In the genomic region with DNA sequence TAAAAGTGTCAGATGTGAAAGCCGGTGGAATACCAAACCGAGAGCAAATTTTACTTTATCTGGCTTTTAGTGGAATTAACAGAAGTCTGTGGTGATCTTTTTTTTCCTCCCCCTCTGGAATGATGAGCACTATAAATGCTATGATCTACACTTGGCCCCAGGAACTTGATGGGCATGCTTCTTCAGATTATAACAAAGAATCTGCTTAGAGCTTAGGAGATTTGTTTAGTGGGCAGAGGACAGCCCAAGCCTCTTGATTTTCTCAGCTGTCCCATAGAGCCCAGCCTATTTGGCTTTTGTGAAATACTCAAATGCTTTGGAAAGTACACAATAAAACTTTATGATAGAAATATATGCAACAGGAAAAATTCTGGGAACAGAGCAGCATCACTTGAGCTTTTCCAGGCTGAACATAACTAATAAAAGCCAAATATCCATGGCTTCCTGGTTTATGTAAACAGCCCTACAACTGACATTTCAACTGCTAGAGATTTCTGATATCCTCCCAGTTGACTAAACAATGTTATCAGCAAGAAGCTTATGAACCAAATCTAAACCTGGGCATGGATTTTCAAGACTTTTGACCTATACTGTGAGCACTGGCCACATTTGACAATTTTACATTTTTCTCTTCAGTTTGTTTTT, we compare ENCODE assay signal across 18 cellular contexts.
DNase-seq lines count a peak whose midpoint lies in the region; ATAC-seq and TF ChIP-seq lines count a peak whose summit lies in the region.
"Had no signal": no experiment of that assay in that cellular context is flagged by ENCODE, and none has a peak within 500 bp of the region (broad histone marks: within the 10 kb centered on the region; RNA-seq: fewer than 3 reads in every experiment).

No MANE protein-coding gene starts in this region.

- H3K27ac Mint-ChIP-seq in memory B cell = peak overlapping the region; percentile 85

- H4K20me1 ChIP-seq in MM.1S (ENCODE audit: insufficient read depth, low read length) (no peaks in the 10 kb centered on the region), SK-N-SH (ENCODE audit: insufficient read depth) (no peaks in the 10 kb centered on the region)

- peak; percentile 23 for DNase-seq in HuH-7.5 (ENCODE audit: low spot score)
- no peak for DNase-seq in colonic mucosa
- DNase-seq in memory B cell (ENCODE audit: low spot score in 2 of 2) = no peak
- no peak for DNase-seq in spleen
- DNase-seq in substantia nigra (lab: John Stamatoyannopoulos, UW) = no peak
- no peak for DNase-seq in breast epithelium (ENCODE audit: low spot score in 2 of 2)
- no peak for DNase-seq in MM.1S
- DNase-seq in SK-N-SH = no peak
- DNase-seq: AML-193; CD8-positive, alpha-beta memory T cell; DND-41; GF-D8; HCEC 1CT; NCI-H1105; NCI-H1694 treated with DMSO at 0.1 percent for 48 hours; NCI-H446 treated with DMSO at 0.1 percent for 48 hours; NCI-H748 treated with DMSO at 0.1 percent for 48 hours; PC-9 had no signal

- H3K4me3 ChIP-seq in colonic mucosa = no peak overlapping the region
- H3K4me3 ChIP-seq in spleen = no peak overlapping the region
- H3K4me3 ChIP-seq in breast epithelium = no peak overlapping the region
- H3K4me3 ChIP-seq in MM.1S (ENCODE audit: low read length) = no peak overlapping the region
- H3K4me3 ChIP-seq in SK-N-SH (ENCODE audit: low read depth in 2 of 2, low read length in 1 of 2) = no peak overlapping the region
- H3K4me3 ChIP-seq: PC-9 had no signal

- no peaks in the 10 kb centered on the region for H3K27me3 Mint-ChIP-seq in memory B cell
- H3K27me3 Mint-ChIP-seq: CD8-positive, alpha-beta memory T cell had no signal

- H3K9me3 ChIP-seq in colonic mucosa (no peaks in the 10 kb centered on the region), spleen (no peaks in the 10 kb centered on the region), breast epithelium (no peaks in the 10 kb centered on the region), MM.1S (replicated peaks; ENCODE audit: insufficient read depth, low read length) (no peaks in the 10 kb centered on the region), SK-N-SH (no peaks in the 10 kb centered on the region)

- H3F3A ChIP-seq in MM.1S (ENCODE audit: insufficient read depth, low read length) (peaks cover 6% of the 10 kb centered on the region; the same call in 1 of the 2 replicates), SK-N-SH (replicated peaks; ENCODE audit: insufficient read depth) (no peaks in the 10 kb centered on the region)

- no peaks in the 10 kb centered on the region for H3K4me1 ChIP-seq in colonic mucosa
- H3K4me1 ChIP-seq in spleen = peaks cover 0 to 32% (median 10%) of the 10 kb centered on the region in 6 donors
- no peaks in the 10 kb centered on the region for H3K4me1 ChIP-seq in breast epithelium
- H3K4me1 ChIP-seq in MM.1S (ENCODE audit: low read length) = no peaks in the 10 kb centered on the region
- H3K4me1 ChIP-seq in SK-N-SH (ENCODE audit: control insufficient read depth in 1 of 2, insufficient read depth in 2 of 2, low read depth in 1 of 2, low read length in 1 of 2) = no peaks in the 10 kb centered on the region; a peak in 2 of 4 replicates

- H3K27me3 ChIP-seq in colonic mucosa (no peaks in the 10 kb centered on the region), spleen (replicated peaks in 1 of 7) (no peaks in the 10 kb centered on the region), breast epithelium (no peaks in the 10 kb centered on the region), MM.1S (replicated peaks; ENCODE audit: insufficient read depth, low read length) (no peaks in the 10 kb centered on the region), SK-N-SH (ENCODE audit: insufficient read depth) (no peaks in the 10 kb centered on the region)

- WGBS in spleen, 5 donors = 95 to 98% (median 97%) methylated on average over 2 of the region's 2 CpGs
- 73% methylated on average over 2 of the region's 2 CpGs for WGBS in SK-N-SH (ENCODE audit: low lambda C conversion rate)

- H3K9me3 Mint-ChIP-seq in memory B cell = peaks cover 6% of the 10 kb centered on the region
- H3K9me3 Mint-ChIP-seq: CD8-positive, alpha-beta memory T cell had no signal

- H3K4me1 Mint-ChIP-seq in memory B cell = peaks cover 42% of the 10 kb centered on the region

- H3K36me3 ChIP-seq in colonic mucosa (no peaks in the 10 kb centered on the region), spleen (peaks cover 0 to 100% (median 49%) of the 10 kb centered on the region in 6 donors), breast epithelium (no peaks in the 10 kb centered on the region), MM.1S (replicated peaks; ENCODE audit: insufficient read depth, low read length) (peaks cover 41% of the 10 kb centered on the region), SK-N-SH (replicated peaks in 1 of 2; ENCODE audit: control insufficient read depth in 1 of 2, insufficient read depth in 2 of 2, low read length in 1 of 2) (no peaks in the 10 kb centered on the region)

- TF ChIP-seq POLR2A in spleen (IDR thresholded peaks at IDR 0.05) = no peak
- TF ChIP-seq POLR2A in breast epithelium (IDR thresholded peaks at IDR 0.05) = no peak

- no peaks in the 10 kb centered on the region for H3K9me2 ChIP-seq in MM.1S (replicated peaks; ENCODE audit: insufficient read depth, low read length)
- no peaks in the 10 kb centered on the region for H3K9me2 ChIP-seq in SK-N-SH

- H2AFZ ChIP-seq in MM.1S (ENCODE audit: low read length) (no peak overlapping the region), SK-N-SH (ENCODE audit: low read depth) (no peak overlapping the region)
- H2AFZ ChIP-seq: PC-9 had no signal

- no peak for TF ChIP-seq CTCF in colonic mucosa (IDR thresholded peaks at IDR 0.05)
- no peak for TF ChIP-seq CTCF in spleen (IDR thresholded peaks at IDR 0.05 in 8 of 11, conservative IDR thresholded peaks at IDR 0.05 in 3 of 11)
- TF ChIP-seq CTCF in breast epithelium (IDR thresholded peaks at IDR 0.05) = no peak
- TF ChIP-seq CTCF in MM.1S (IDR thresholded peaks at IDR 0.05; ENCODE audit: low read length) = no peak
- no peak for TF ChIP-seq CTCF in SK-N-SH (IDR thresholded peaks at IDR 0.05)

- POLR2A ChIA-PET in SK-N-SH (lab: Yijun Ruan, JAX) = no interaction called here

- H3K9ac ChIP-seq in colonic mucosa (ENCODE audit: low read depth in 2 of 2, low read length in 2 of 2) (no peak overlapping the region), MM.1S (ENCODE audit: low read length) (no peak overlapping the region), SK-N-SH (no peak overlapping the region)

- no peak for TF ChIP-seq EP300 in SK-N-SH (IDR thresholded peaks at IDR 0.05; ENCODE audit: borderline replicate concordance in 1 of 2, low read depth in 1 of 2, low read length in 1 of 2)

- H3K79me2 ChIP-seq in MM.1S (ENCODE audit: low read length) = peaks cover 7% of the 10 kb centered on the region; the same call in 1 of the 2 replicates
- H3K79me2 ChIP-seq in SK-N-SH (ENCODE audit: insufficient read depth) = no peaks in the 10 kb centered on the region

- H3K4me3 Mint-ChIP-seq in memory B cell = no peak overlapping the region
- H3K4me3 Mint-ChIP-seq: CD8-positive, alpha-beta memory T cell had no signal

- H3K27ac ChIP-seq in colonic mucosa (peak overlapping the region; percentile 1), spleen (peak overlapping the region in 6 of 8 donors; percentile 16 to 78 (median 60)), substantia nigra (ENCODE audit: low read depth, low read length, poor library complexity, severe bottlenecking) (no peak overlapping the region), breast epithelium (no peak overlapping the region), MM.1S (ENCODE audit: low read length) (no peak overlapping the region), SK-N-SH (ENCODE audit: low read depth in 2 of 2, low read length in 1 of 2) (no peak overlapping the region)
- H3K27ac ChIP-seq: PC-9 had no signal

- CTCF ChIA-PET in SK-N-SH (lab: Yijun Ruan, JAX) = interaction anchor here (1.4 kb wide), 1 partner anchor 152 kb away, joined by 4 read pairs; no protein-coding TSS in a partner anchor

- intact Hi-C loops in colonic mucosa (cut with DNase I) (no loop called here), spleen (cut with DNase I; ENCODE audit: low total_unique reads) (no loop called here), breast epithelium (cut with DNase I; ENCODE audit: low total_unique reads) (no loop called here)

- H3K4me2 ChIP-seq in MM.1S (ENCODE audit: low read depth, low read length) (no peak overlapping the region), SK-N-SH (no peak overlapping the region)
- H3K4me2 ChIP-seq: PC-9 had no signal

- no peak for ATAC-seq in memory B cell (ENCODE audit: low read depth)

- no peak for TF ChIP-seq RAD21 in SK-N-SH (IDR thresholded peaks at IDR 0.05; ENCODE audit: low read length)

- H3K36me3 Mint-ChIP-seq in memory B cell = peaks cover 51% of the 10 kb centered on the region

TF ChIP-seq in SK-N-SH, 30 proteins besides CTCF, POLR2A, EP300 and RAD21:
- no peak for TF ChIP-seq RCOR1 (IDR thresholded peaks at IDR 0.05; ENCODE audit: low read length)
- no peak for TF ChIP-seq ELF1 (IDR thresholded peaks at IDR 0.05)
- TF ChIP-seq NFIC (IDR thresholded peaks at IDR 0.05; ENCODE audit: borderline replicate concordance) = no peak
- TF ChIP-seq YY1 (IDR thresholded peaks at IDR 0.05; ENCODE audit: low read depth) = no peak
- TF ChIP-seq TAF1 (IDR thresholded peaks at IDR 0.05; ENCODE audit: borderline replicate concordance, low read depth, low read length) = no peak
- TF ChIP-seq JUND (IDR thresholded peaks at IDR 0.05) = no peak
- TF ChIP-seq SMC3 (IDR thresholded peaks at IDR 0.05; ENCODE audit: low read depth, low read length) = no peak

Comparison
In these comparisons a context has a peak if more than half of its experiments do, and no peak if none do; other contexts are left out.
1. H3K27ac ChIP-seq: peak in colonic mucosa (single experiment) and spleen (6 of 8); none in substantia nigra (single experiment), breast epithelium (0 of 2), MM.1S (single experiment) and SK-N-SH (0 of 2).